In genomic region chr2:177265386-177265690, GRCh38 we compare ENCODE assay signal across 8 cellular contexts. TPM values are rescaled to one million over a fixed set of nuclear protein-coding genes. Genes with fewer than 3 reads are reported as not detected.
A peak's percentile ranks its signal among the peaks of the same experiment; 100 is the strongest.
DNase-seq lines count a peak whose midpoint lies in the region; FAIRE-seq and TF ChIP-seq lines count a peak whose summit lies in the region.

No MANE protein-coding gene starts in this region.

- H3K4me3 ChIP-seq in astrocyte of the spinal cord (ENCODE audit: low read depth, low read length) (peak overlapping the region; percentile 84), iPS-18c (ENCODE audit: insufficient read depth, low read depth, low read length) (peak overlapping the region; percentile 82; the same call in 1 of the 2 replicates), small intestine (ENCODE audit: low read depth in 1 of 2, low read length in 2 of 2) (peak overlapping the region; percentile 85 to 98)

- in situ Hi-C loops in astrocyte of the spinal cord (cut with HindIII; ENCODE audit: low sequenced_read_pairs) = no loop called here

- H3K27me3 ChIP-seq in small intestine (ENCODE audit: control insufficient read depth in 2 of 2, insufficient read depth in 2 of 2, low read length in 2 of 2) = no peaks in the 10 kb centered on the region

- DNase-seq in D721Med (ENCODE audit: insufficient read length, low spot score) (no peak), GM20000 (ENCODE audit: low spot score) (no peak), NCI-H345 (lab: John Stamatoyannopoulos, UW) (peak; percentile 56), astrocyte of the spinal cord (ENCODE audit: low read depth, low spot score) (peak; percentile 66), small intestine (no peak), dermis blood vessel endothelial cell (no peak), NCI-H2029 (lab: John Stamatoyannopoulos, UW) (no peak)

- H3K9me3 ChIP-seq in iPS-18c (ENCODE audit: control insufficient read depth, insufficient read depth, low read length) = no peaks in the 10 kb centered on the region
- H3K9me3 ChIP-seq in small intestine (ENCODE audit: control insufficient read depth, low read depth) = no peaks in the 10 kb centered on the region

- 0% methylated on average over 11 of the region's 11 CpGs for WGBS in small intestine, 3 donors

- TF ChIP-seq CTCF in D721Med (IDR thresholded peaks at IDR 0.05; ENCODE audit: insufficient read depth, missing control alignments) = peak; percentile 51
- TF ChIP-seq CTCF in GM20000 (IDR thresholded peaks at IDR 0.05; ENCODE audit: extremely low read depth, missing control alignments) = peak; percentile 14
- TF ChIP-seq CTCF in astrocyte of the spinal cord (IDR thresholded peaks at IDR 0.05; ENCODE audit: low read depth, low read length) = peak; percentile 45

- peaks cover 2 to 12% of the 10 kb centered on the region in 2 donors for H3K4me1 ChIP-seq in small intestine (ENCODE audit: control insufficient read depth in 2 of 2, insufficient read depth in 1 of 2, low read depth in 1 of 2, low read length in 1 of 2)

- no peaks in the 10 kb centered on the region for H3K36me3 ChIP-seq in small intestine (ENCODE audit: control insufficient read depth in 2 of 2, insufficient read depth in 2 of 2, low read length in 2 of 2)

- FAIRE-seq in D721Med (lab: Jason Lieb, UNC) = no peak
- no peak for FAIRE-seq in small intestine (lab: Jason Lieb, UNC)

- peak overlapping the region; percentile 97 to 99 for H3K27ac ChIP-seq in small intestine (ENCODE audit: low read depth in 1 of 2, low read length in 1 of 2)

RNA-seq across cellular contexts. Expression of gene NFE2L2, which starts 0.8 kb away (rescaled TPM):
- polyA plus RNA-seq in small intestine = 10 to 100 TPM; 56.7 to 94.2 (median 74.0) TPM
- 57.9 and 69.9 TPM in 2 replicates for total RNA-seq in dermis blood vessel endothelial cell

RNA-seq across cellular contexts. Expression of gene HNRNPA3, which starts 52.7 kb away (rescaled TPM):
- polyA plus RNA-seq in small intestine = 100 to 1,000 TPM in 2 of 3 donors, 10 to 100 TPM in 1; 73.4 to 279 (median 101) TPM
- 40.7 and 83.4 TPM in 2 replicates for total RNA-seq in dermis blood vessel endothelial cell

Comparison
In these comparisons a context has a peak if more than half of its experiments do, and no peak if none do; other contexts are left out.
1. DNase-seq: peak in NCI-H345 (single experiment) and astrocyte of the spinal cord (single experiment); none in D721Med (single experiment), GM20000 (single experiment), small intestine (single experiment), dermis blood vessel endothelial cell (single experiment) and NCI-H2029 (single experiment).
2. Peak in every context shown above with its lines, with median percentiles within 50 percentile points of each other: CTCF ChIP-seq and H3K4me3 ChIP-seq.